22 cellular contexts compared by ENCODE assay signal in genomic region chr7:108252177-108252576, GRCh38.
A peak's percentile ranks its signal among the peaks of the same experiment; 100 is the strongest.
DNase-seq lines count a peak whose midpoint lies in the region; ATAC-seq and TF ChIP-seq lines count a peak whose summit lies in the region.
"Had no signal": no experiment of that assay in that cellular context is flagged by ENCODE, and none has a peak within 500 bp of the region (broad histone marks: within the 10 kb centered on the region; RNA-seq: fewer than 3 reads in every experiment).

No MANE protein-coding gene starts in this region.

- no peaks in the 10 kb centered on the region for H3K4me1 Mint-ChIP-seq in activated T-helper 2 cell treated with anti-CD3 and anti-CD28 coated beads, Interferon-gamma antibody, Interleukin-2, Interleukin-4, amounts not matched to agents 10 μg/mL and 5 μg/mL and 100 μg/mL, durations not matched to agents 14 hours and 24 hours and 36 hours (ENCODE audit: low read depth)
- H3K4me1 Mint-ChIP-seq: B cell; CD8-positive, alpha-beta memory T cell had no signal

- no peaks in the 10 kb centered on the region for H3K9me3 ChIP-seq in gastrocnemius medialis
- H3K9me3 ChIP-seq: SJSA1 had no signal

- no peak for TF ChIP-seq POLR2A in gastrocnemius medialis (IDR thresholded peaks at IDR 0.05)

- no peak overlapping the region for H3K4me3 ChIP-seq in KMS-11 (IDR thresholded peaks at IDR 0.05; ENCODE audit: insufficient read depth, low read depth, low read length)
- H3K4me3 ChIP-seq in gastrocnemius medialis: no peak overlapping the region
- H3K4me3 ChIP-seq: GM23248, SJSA1 had no signal

- 0 out of 2 replicates have a peak overlapping the region, but pooled peaks have one; percentile 2 for H3K27ac ChIP-seq in KMS-11
- peak overlapping the region; percentile 81 for H3K27ac ChIP-seq in cingulate gyrus (ENCODE audit: low read depth, low read length)
- H3K27ac ChIP-seq in temporal lobe (ENCODE audit: low read depth, low read length): peak overlapping the region; percentile 76
- H3K27ac ChIP-seq in gastrocnemius medialis: no peak overlapping the region
- H3K27ac ChIP-seq: C4-2B, GM23248, SJSA1 had no signal

- TF ChIP-seq CTCF in KMS-11 (conservative IDR thresholded peaks at IDR 0.05; ENCODE audit: low read depth, low read length) (no peak), gastrocnemius medialis (IDR thresholded peaks at IDR 0.05 in 4 of 5, conservative IDR thresholded peaks at IDR 0.05 in 1 of 5) (no peak)

- peak; percentile 63 for DNase-seq in midbrain (lab: John Stamatoyannopoulos, UW)
- no peak for DNase-seq in activated T-helper 2 cell treated with anti-CD3 and anti-CD28 coated beads, Interferon-gamma antibody, Interleukin-2, Interleukin-4, amounts not matched to agents 10 μg/mL and 5 μg/mL and 100 μg/mL, durations not matched to agents 14 hours and 24 hours and 36 hours (ENCODE audit: low spot score)
- no peak for DNase-seq in gastrocnemius medialis
- no peak for DNase-seq in NCI-H446 (lab: John Stamatoyannopoulos, UW)
- DNase-seq: Calu3; CD8-positive, alpha-beta memory T cell; DMS153; DND-41; H9; KG1; MM.1S; NCI-H2029; NCI-H526 treated with DMSO at 0.1 percent for 48 hours; Right ventricle myocardium superior; RPMI8226 had no signal

- in situ Hi-C loops in gastrocnemius medialis (cut with MboI; ENCODE audit: low sequenced_read_pairs in 4 of 4): no loop called here

- H3K36me3 ChIP-seq in KMS-11 (ENCODE audit: insufficient read depth) (no peaks in the 10 kb centered on the region), gastrocnemius medialis (no peaks in the 10 kb centered on the region)
- H3K36me3 ChIP-seq: SJSA1 had no signal

- H3K9me3 Mint-ChIP-seq in activated T-helper 2 cell treated with anti-CD3 and anti-CD28 coated beads, Interferon-gamma antibody, Interleukin-2, Interleukin-4, amounts not matched to agents 10 μg/mL and 5 μg/mL and 100 μg/mL, durations not matched to agents 14 hours and 24 hours and 36 hours: no peaks in the 10 kb centered on the region

- H4K20me1 ChIP-seq in KMS-11 (ENCODE audit: insufficient read depth): no peaks in the 10 kb centered on the region

- no peak for ATAC-seq in gastrocnemius medialis

- no peak overlapping the region for H3K4me3 Mint-ChIP-seq in activated T-helper 2 cell treated with anti-CD3 and anti-CD28 coated beads, Interferon-gamma antibody, Interleukin-2, Interleukin-4, amounts not matched to agents 10 μg/mL and 5 μg/mL and 100 μg/mL, durations not matched to agents 14 hours and 24 hours and 36 hours (ENCODE audit: low read depth)
- H3K4me3 Mint-ChIP-seq: B cell; CD8-positive, alpha-beta memory T cell; H9 had no signal

- H3K27ac Mint-ChIP-seq in activated T-helper 2 cell treated with anti-CD3 and anti-CD28 coated beads, Interferon-gamma antibody, Interleukin-2, Interleukin-4, amounts not matched to agents 10 μg/mL and 5 μg/mL and 100 μg/mL, durations not matched to agents 14 hours and 24 hours and 36 hours: no peak overlapping the region
- H3K27ac Mint-ChIP-seq: B cell; CD8-positive, alpha-beta memory T cell had no signal

- H3K4me1 ChIP-seq in KMS-11 (ENCODE audit: low read depth, poor library complexity, severe bottlenecking) (peaks cover 58% of the 10 kb centered on the region), gastrocnemius medialis (no peaks in the 10 kb centered on the region)
- H3K4me1 ChIP-seq: SJSA1 had no signal

- intact Hi-C loops in activated T-helper 2 cell treated with anti-CD3 and anti-CD28 coated beads, Interferon-gamma antibody, Interleukin-2, Interleukin-4, amounts not matched to agents 10 μg/mL and 5 μg/mL and 100 μg/mL, durations not matched to agents 14 hours and 24 hours and 36 hours (cut with micrococcal nuclease): no loop called here
- intact Hi-C loops in gastrocnemius medialis (cut with DNase I; ENCODE audit: low total_unique reads): no loop called here

- H3K9ac ChIP-seq in KMS-11: no peak overlapping the region
- H3K9ac ChIP-seq: GM23248 had no signal

- no peaks in the 10 kb centered on the region for H3K36me3 Mint-ChIP-seq in activated T-helper 2 cell treated with anti-CD3 and anti-CD28 coated beads, Interferon-gamma antibody, Interleukin-2, Interleukin-4, amounts not matched to agents 10 μg/mL and 5 μg/mL and 100 μg/mL, durations not matched to agents 14 hours and 24 hours and 36 hours (ENCODE audit: low read depth)
- H3K36me3 Mint-ChIP-seq: CD8-positive, alpha-beta memory T cell had no signal

- no peaks in the 10 kb centered on the region for H3K79me2 ChIP-seq in KMS-11 (ENCODE audit: insufficient read depth, low read depth)

- H3K4me2 ChIP-seq in KMS-11: peak overlapping the region; percentile 11; the same call in 1 of the 2 replicates

- H3K27me3 Mint-ChIP-seq in activated T-helper 2 cell treated with anti-CD3 and anti-CD28 coated beads, Interferon-gamma antibody, Interleukin-2, Interleukin-4, amounts not matched to agents 10 μg/mL and 5 μg/mL and 100 μg/mL, durations not matched to agents 14 hours and 24 hours and 36 hours (ENCODE audit: low read depth): no peaks in the 10 kb centered on the region

- H2AFZ ChIP-seq in KMS-11 (ENCODE audit: low read depth): no peak overlapping the region
- H2AFZ ChIP-seq: GM23248 had no signal

- H3K27me3 ChIP-seq in KMS-11 (ENCODE audit: insufficient read depth, low read depth): no peaks in the 10 kb centered on the region
- no peaks in the 10 kb centered on the region for H3K27me3 ChIP-seq in gastrocnemius medialis
- H3K27me3 ChIP-seq: SJSA1 had no signal

Comparison
In these comparisons a context has a peak if more than half of its experiments do, and no peak if none do; other contexts are left out.
1. H3K27ac ChIP-seq: peak in KMS-11 (single experiment), cingulate gyrus (single experiment) and temporal lobe (single experiment); none in gastrocnemius medialis (0 of 4).